Comparison of ENCODE assay signal across 11 cellular contexts in genomic region chr2:202172439-202173191, GRCh38.
DNase-seq lines count a peak whose midpoint lies in the region; ATAC-seq and TF ChIP-seq lines count a peak whose summit lies in the region.
"Had no signal": no experiment of that assay in that cellular context is flagged by ENCODE, and none has a peak within 500 bp of the region (broad histone marks: within the 10 kb centered on the region; RNA-seq: fewer than 3 reads in every experiment).

No MANE protein-coding gene starts in this region.

- DNase-seq in activated CD4-positive, alpha-beta T cell treated with anti-CD3 and anti-CD28 coated beads for 48 hours = peak; percentile 36
- no peak for DNase-seq in activated CD4-positive, alpha-beta T cell treated with anti-CD3 and anti-CD28 coated beads for 1 hour
- DNase-seq in choroid plexus epithelial cell (ENCODE audit: low read depth) (peak; percentile 36), AG08395 (ENCODE audit: low spot score) (no peak), SW 1271 (lab: John Stamatoyannopoulos, UW) (no peak), vagina (ENCODE audit: extremely low spot score in 2 of 2) (no peak)
- peak; percentile 37 to 52 for DNase-seq in stimulated activated CD8-positive, alpha-beta memory T cell treated with anti-CD3 and anti-CD28 coated beads, Interleukin-15, amount 100 ng/mL, for 48 hours (ENCODE audit: low read depth in 2 of 2)

- intact Hi-C loops in vagina (cut with DNase I) = loop anchor here (5.0 to 10.0 kb wide), 2 partner anchors 135 to 378 kb away; no protein-coding TSS in a partner anchor

- H3K4me3 ChIP-seq in choroid plexus epithelial cell (ENCODE audit: low read depth, low read length) (no peak overlapping the region), vagina (no peak overlapping the region)
- H3K4me3 ChIP-seq: A549, ovary, upper lobe of left lung had no signal

- no peak overlapping the region for H3K27ac ChIP-seq in vagina

- no peaks in the 10 kb centered on the region for H3K36me3 ChIP-seq in vagina
- H3K36me3 ChIP-seq: ovary, upper lobe of left lung had no signal

- TF ChIP-seq CTCF in choroid plexus epithelial cell (conservative IDR thresholded peaks at IDR 0.05; ENCODE audit: low read depth, low read length) (no peak), vagina (IDR thresholded peaks at IDR 0.05) (no peak)

- no peaks in the 10 kb centered on the region for H3K9me3 ChIP-seq in vagina
- H3K9me3 ChIP-seq: ovary, upper lobe of left lung had no signal

- no peak for TF ChIP-seq POLR2A in vagina (IDR thresholded peaks at IDR 0.05)

- H3K4me1 ChIP-seq in vagina = peaks cover 4% of the 10 kb centered on the region
- H3K4me1 ChIP-seq: A549 had no signal

- H3K27me3 ChIP-seq in vagina = no peaks in the 10 kb centered on the region
- H3K27me3 ChIP-seq: ovary, upper lobe of left lung had no signal

- peak; percentile 83 for ATAC-seq in HG03378 (IDR thresholded peaks at IDR 0.05; ENCODE audit: unreplicated experiment)

Comparison
In these comparisons a context has a peak if more than half of its experiments do, and no peak if none do; other contexts are left out.
1. DNase-seq: peak in activated CD4-positive, alpha-beta T cell treated with anti-CD3 and anti-CD28 coated beads for 48 hours (single experiment), choroid plexus epithelial cell (single experiment) and stimulated activated CD8-positive, alpha-beta memory T cell treated with anti-CD3 and anti-CD28 coated beads, Interleukin-15, amount 100 ng/mL, for 48 hours (2 of 2); none in activated CD4-positive, alpha-beta T cell treated with anti-CD3 and anti-CD28 coated beads for 1 hour (single experiment), AG08395 (single experiment), SW 1271 (0 of 2) and vagina (0 of 2).